8 cellular contexts compared by ENCODE assay signal in genomic region chr12:54603173-54603814, GRCh38. TPM values are rescaled to one million over a fixed set of nuclear protein-coding genes. Genes with fewer than 3 reads are reported as not detected.
A peak's percentile ranks its signal among the peaks of the same experiment; 100 is the strongest.
DNase-seq lines count a peak whose midpoint lies in the region; ATAC-seq, FAIRE-seq and TF ChIP-seq lines count a peak whose summit lies in the region.

No MANE protein-coding gene starts in this region.

- TF ChIP-seq POLR2A in H1 (IDR thresholded peaks at IDR 0.05; ENCODE audit: control extremely low read depth in 1 of 2, low read depth in 2 of 2, low read length in 2 of 2): no peak

- H3K79me2 ChIP-seq in H1 (ENCODE audit: control insufficient read depth in 1 of 2, insufficient read depth in 2 of 2, low read length in 2 of 2): no peaks in the 10 kb centered on the region

- peaks cover 1% of the 10 kb centered on the region; the same call in 1 of the 2 replicates for H3K27me3 ChIP-seq in BJ (ENCODE audit: control insufficient read depth, insufficient read depth, low read length)
- H3K27me3 ChIP-seq in H1 (replicated peaks in 1 of 4; ENCODE audit: control insufficient read depth in 3 of 4, extremely low read depth in 1 of 4, insufficient read depth in 3 of 4, low read length in 3 of 4): peaks cover 0 to 8% (median 2%) of the 10 kb centered on the region in 4 experiments; a peak in 3 of 7 replicates

- H3K14ac ChIP-seq in H1 (ENCODE audit: insufficient read length): no peak overlapping the region

- H3K36me3 ChIP-seq in BJ (ENCODE audit: control insufficient read depth, insufficient read depth, low read length): no peaks in the 10 kb centered on the region
- H3K36me3 ChIP-seq in H1 (ENCODE audit: control insufficient read depth in 2 of 4, insufficient read depth in 4 of 4, low read length in 3 of 4): no peaks in the 10 kb centered on the region

- H4K5ac ChIP-seq in H1 (ENCODE audit: insufficient read length, low read depth, low read length): no peak overlapping the region

- no peak overlapping the region for H2BK20ac ChIP-seq in H1 (ENCODE audit: low read length)

- H3K4me1 ChIP-seq in H1 (replicated peaks in 1 of 4; ENCODE audit: control insufficient read depth in 3 of 4, insufficient read depth in 4 of 4, low read length in 3 of 4): no peaks in the 10 kb centered on the region

- no peak for DNase-seq in BJ (ENCODE audit: low read depth)
- peak; percentile 52 for DNase-seq in NCI-H774 (lab: John Stamatoyannopoulos, UW)
- peak; percentile 70 to 76 for DNase-seq in activated CD4-positive, alpha-beta T cell treated with anti-CD3 and anti-CD28 coated beads, Interleukin-2, amount 50 U/mL, for 48 hours
- DNase-seq in H1 (ENCODE audit: low read depth in 1 of 2, low spot score in 2 of 2): peak in 1 of 2 experiments; percentile 72
- peak; percentile 65 for DNase-seq in midbrain (lab: John Stamatoyannopoulos, UW)
- peak; percentile 21 to 30 for DNase-seq in stimulated activated CD8-positive, alpha-beta memory T cell treated with anti-CD3 and anti-CD28 coated beads, Interleukin-7, amount 100 ng/mL, for 48 hours (ENCODE audit: extremely low read depth in 1 of 2, low read depth in 1 of 2)

- no peaks in the 10 kb centered on the region for H4K20me1 ChIP-seq in H1 (replicated peaks in 1 of 2; ENCODE audit: control insufficient read depth in 1 of 2, insufficient read depth in 2 of 2, low read length in 2 of 2)

- POLR2A ChIA-PET in BJ (lab: Charles Lee) (no interaction called here), H1 (lab: Charles Lee; ENCODE audit: partially characterized antibody) (no interaction called here)

- no peaks in the 10 kb centered on the region for H3K9me3 ChIP-seq in H1 (ENCODE audit: insufficient read depth in 2 of 2, low read depth in 1 of 2, low read length in 1 of 2)

- no peak overlapping the region for H3K4me3 ChIP-seq in BJ (ENCODE audit: low read depth, low read length)
- H3K4me3 ChIP-seq in H1 (ENCODE audit: extremely low read depth in 1 of 4, insufficient read depth in 2 of 4, low read depth in 3 of 4, low read length in 4 of 4): no peak overlapping the region

- no peak overlapping the region for H2AK5ac ChIP-seq in H1 (ENCODE audit: low read depth, low read length)

- H2BK15ac ChIP-seq in H1 (ENCODE audit: low read length): no peak overlapping the region

- H3K27ac ChIP-seq in H1 (ENCODE audit: low read depth, low read length): no peak overlapping the region

- H2AFZ ChIP-seq in H1 (ENCODE audit: low read length): no peak overlapping the region

- H3K18ac ChIP-seq in H1 (ENCODE audit: extremely low read depth, low read length): no peak overlapping the region

- no peaks in the 10 kb centered on the region for H3K23me2 ChIP-seq in H1 (ENCODE audit: low read depth, low read length)

- H3K56ac ChIP-seq in H1 (replicated peaks; ENCODE audit: insufficient read length, low read depth, low read length): no peak overlapping the region

- FAIRE-seq in H1 (lab: Jason Lieb, UNC): peak; percentile 92

- H3K79me1 ChIP-seq in H1 (ENCODE audit: low read depth, low read length): no peaks in the 10 kb centered on the region

- H4K8ac ChIP-seq in H1 (ENCODE audit: extremely low read depth, insufficient read depth, low read length): no peak overlapping the region

- no peak overlapping the region for H3K4ac ChIP-seq in H1 (replicated peaks; ENCODE audit: insufficient read length, low read depth, low read length)

- WGBS in H1 (ENCODE audit: extremely low coverage in 1 of 2, insufficient coverage in 1 of 2, insufficient read length in 1 of 2, insufficient replicate concordance in 2 of 2, low coverage in 1 of 2, low lambda C conversion rate in 2 of 2, missing lambda C conversion rate in 1 of 2), 2 experiments: 33% methylated on average over 8 of the region's 8 CpGs; no CpG with 5 or more reads in 1 of the 2 experiments

- TF ChIP-seq CTCF in BJ (IDR thresholded peaks at IDR 0.05; ENCODE audit: insufficient read depth, low read depth, low read length) (peak; percentile 89), H1 (IDR thresholded peaks at IDR 0.05; ENCODE audit: control extremely low read depth in 1 of 3, insufficient read depth in 1 of 3, low read depth in 1 of 3, low read length in 3 of 3) (peak; percentile 73 to 86 (median 82))

- H3K4me2 ChIP-seq in H1 (ENCODE audit: insufficient read depth in 1 of 2, low read depth in 2 of 2, low read length in 2 of 2): no peak overlapping the region

- no peak overlapping the region for H3K23ac ChIP-seq in H1 (ENCODE audit: insufficient read length)

- H4K91ac ChIP-seq in H1 (replicated peaks; ENCODE audit: insufficient read length, low read length): no peak overlapping the region

- TF ChIP-seq EP300 in H1 (IDR thresholded peaks at IDR 0.05; ENCODE audit: borderline replicate concordance in 1 of 2, low read depth in 2 of 2, low read length in 2 of 2): no peak

- no peak overlapping the region for H3K9ac ChIP-seq in H1 (replicated peaks in 1 of 4; ENCODE audit: extremely low read depth in 1 of 4, low read depth in 3 of 4, low read length in 3 of 4)

- CTCF ChIA-PET in BJ (lab: Yijun Ruan, JAX): interaction anchor here (0.6 to 1.6 kb wide), 4 partner anchors 10 to 19 kb away, joined by 3 read pairs; no protein-coding TSS in a partner anchor
- CTCF ChIA-PET in H1 (lab: Charles Lee; ENCODE audit: partially characterized antibody): interaction anchor here (0.9 to 6.8 kb wide), 21 partner anchors 7 to 128 kb away, joined by 3 to 48 read pairs (median 4); no protein-coding TSS in a partner anchor

- H2BK12ac ChIP-seq in H1 (ENCODE audit: low read depth, low read length): no peak overlapping the region

- peak; percentile 76 for ATAC-seq in GM19023 (IDR thresholded peaks at IDR 0.05; ENCODE audit: unreplicated experiment)
- peak; percentile 95 for ATAC-seq in HG03159 (IDR thresholded peaks at IDR 0.05; ENCODE audit: unreplicated experiment)

- no peak overlapping the region for H2BK5ac ChIP-seq in H1 (ENCODE audit: low read depth, low read length)

- peak; percentile 64 to 76 for TF ChIP-seq RAD21 in H1 (IDR thresholded peaks at IDR 0.05 in 1 of 2, conservative IDR thresholded peaks at IDR 0.05 in 1 of 2; ENCODE audit: low read depth in 2 of 2, low read length in 2 of 2)

- no peak overlapping the region for H2BK120ac ChIP-seq in H1 (replicated peaks; ENCODE audit: low read depth, low read length)

TF ChIP-seq in H1, 55 proteins besides CTCF, POLR2A, EP300 and RAD21:
- TF ChIP-seq TAF7 (optimal IDR thresholded peaks at IDR 0.05; ENCODE audit: borderline replicate concordance, low read depth, low read length) (no peak), RBBP5 (IDR thresholded peaks at IDR 0.05; ENCODE audit: borderline replicate concordance, low read depth, low read length) (no peak), TEAD4 (IDR thresholded peaks at IDR 0.05; ENCODE audit: low read depth, low read length) (no peak), CBX5 (IDR thresholded peaks at IDR 0.05; ENCODE audit: low read depth, low read length) (no peak)

RNA-seq across cellular contexts. Expression of gene PPP1R1A, which starts 14.8 kb away (rescaled TPM):
- not detected in 2 replicates for polyA plus RNA-seq in BJ (2011; rRNA removed)
- polyA minus RNA-seq in BJ (2011; rRNA and poly(A)+ RNA removed): not detected in 2 replicates
- total RNA-seq in H1 (2021; fragmentation: NEBNext Ultra II Directional; extraction: Animal tissue kit (Norgen Biotek cat#: 25700)): 8.1 and 13.1 TPM in 2 replicates
- polyA plus RNA-seq in H1 (2011; rRNA removed): 5.8 and 6.1 TPM in 2 replicates
- polyA plus RNA-seq in H1 (2011; cell fraction: cytosol; rRNA removed): 8.0 TPM
- polyA plus RNA-seq in H1 (2011; cell fraction: nucleus; rRNA removed): 5.1 TPM
- polyA plus RNA-seq in H1 (2012, experiment 1 of 2): 8.9 to 10.7 TPM (median 10.3 TPM) in 4 replicates
- 7.3 TPM for polyA plus RNA-seq in H1 (2012, experiment 2 of 2)
- 15.4 TPM for polyA plus RNA-seq in H1 (2013, experiment 1 of 2)
- 16.5 TPM for polyA plus RNA-seq in H1 (2013, experiment 2 of 2)
- 2.0 and 4.3 TPM in 2 replicates for polyA minus RNA-seq in H1 (2011; rRNA and poly(A)+ RNA removed)
- 6.1 TPM for polyA minus RNA-seq in H1 (2011; cell fraction: cytosol; rRNA and poly(A)+ RNA removed)
- polyA minus RNA-seq in H1 (2011; cell fraction: nucleus; rRNA and poly(A)+ RNA removed): 4.7 TPM

RNA-seq across cellular contexts. Expression of gene LACRT, which starts 31.4 kb away (rescaled TPM):
- not detected in 2 replicates for polyA plus RNA-seq in BJ (2011; rRNA removed)
- polyA minus RNA-seq in BJ (2011; rRNA and poly(A)+ RNA removed): not detected in 2 replicates
- total RNA-seq in H1 (2021; fragmentation: NEBNext Ultra II Directional; extraction: Animal tissue kit (Norgen Biotek cat#: 25700)): not detected in 2 replicates
- not detected in 2 replicates for polyA plus RNA-seq in H1 (2011; rRNA removed)
- not detected for polyA plus RNA-seq in H1 (2011; cell fraction: cytosol; rRNA removed)
- polyA plus RNA-seq in H1 (2011; cell fraction: nucleus; rRNA removed): not detected
- polyA plus RNA-seq in H1 (2012, experiment 1 of 2): not detected in 4 replicates
- not detected for polyA plus RNA-seq in H1 (2012, experiment 2 of 2)
- not detected for polyA plus RNA-seq in H1 (2013, experiment 1 of 2)
- polyA plus RNA-seq in H1 (2013, experiment 2 of 2): not detected
- polyA minus RNA-seq in H1 (2011; rRNA and poly(A)+ RNA removed): not detected in 2 replicates
- polyA minus RNA-seq in H1 (2011; cell fraction: cytosol; rRNA and poly(A)+ RNA removed): not detected
- not detected for polyA minus RNA-seq in H1 (2011; cell fraction: nucleus; rRNA and poly(A)+ RNA removed)

RNA-seq across cellular contexts. Expression of gene DCD, which starts 44.9 kb away (rescaled TPM):
- polyA plus RNA-seq in BJ (2011; rRNA removed): not detected in 2 replicates
- polyA minus RNA-seq in BJ (2011; rRNA and poly(A)+ RNA removed): not detected in 2 replicates
- not detected in 2 replicates for total RNA-seq in H1 (2021; fragmentation: NEBNext Ultra II Directional; extraction: Animal tissue kit (Norgen Biotek cat#: 25700))
- polyA plus RNA-seq in H1 (2011; rRNA removed): not detected in 2 replicates
- not detected for polyA plus RNA-seq in H1 (2011; cell fraction: cytosol; rRNA removed)
- polyA plus RNA-seq in H1 (2011; cell fraction: nucleus; rRNA removed): not detected
- not detected in 4 replicates for polyA plus RNA-seq in H1 (2012, experiment 1 of 2)
- polyA plus RNA-seq in H1 (2012, experiment 2 of 2): not detected
- not detected for polyA plus RNA-seq in H1 (2013, experiment 1 of 2)
- polyA plus RNA-seq in H1 (2013, experiment 2 of 2): not detected
- polyA minus RNA-seq in H1 (2011; rRNA and poly(A)+ RNA removed): not detected in 2 replicates
- polyA minus RNA-seq in H1 (2011; cell fraction: cytosol; rRNA and poly(A)+ RNA removed): not detected
- polyA minus RNA-seq in H1 (2011; cell fraction: nucleus; rRNA and poly(A)+ RNA removed): not detected

RNA-seq across cellular contexts. Expression of gene PDE1B, which starts 53.9 kb away (rescaled TPM):
- polyA plus RNA-seq in BJ (2011; rRNA removed) (0.05 and 0.09 TPM in 2 replicates), H1 (2011; rRNA removed) (1.8 and 2.3 TPM in 2 replicates)
- polyA minus RNA-seq in BJ (2011; rRNA and poly(A)+ RNA removed): 0.14 TPM in 1 of 2 replicates, not detected in the other
- total RNA-seq in H1 (2021; fragmentation: NEBNext Ultra II Directional; extraction: Animal tissue kit (Norgen Biotek cat#: 25700)): 0.78 and 0.90 TPM in 2 replicates
- 2.1 TPM for polyA plus RNA-seq in H1 (2011; cell fraction: cytosol; rRNA removed)
- polyA plus RNA-seq in H1 (2011; cell fraction: nucleus; rRNA removed): 3.6 TPM
- 1.3 to 1.9 TPM (median 1.6 TPM) in 4 replicates for polyA plus RNA-seq in H1 (2012, experiment 1 of 2)
- polyA plus RNA-seq in H1 (2012, experiment 2 of 2): 2.0 TPM
- polyA plus RNA-seq in H1 (2013, experiment 1 of 2): 0.43 TPM
- 0.44 TPM for polyA plus RNA-seq in H1 (2013, experiment 2 of 2)
- 3.6 and 6.5 TPM in 2 replicates for polyA minus RNA-seq in H1 (2011; rRNA and poly(A)+ RNA removed)
- polyA minus RNA-seq in H1 (2011; cell fraction: cytosol; rRNA and poly(A)+ RNA removed): 0.51 TPM
- 1.4 TPM for polyA minus RNA-seq in H1 (2011; cell fraction: nucleus; rRNA and poly(A)+ RNA removed)
